11 cellular contexts compared by ENCODE assay signal in genomic region chr17:55607736-55608341, GRCh38.
A peak's percentile ranks its signal among the peaks of the same experiment; 100 is the strongest.
DNase-seq lines count a peak whose midpoint lies in the region; ATAC-seq and TF ChIP-seq lines count a peak whose summit lies in the region.
"Had no signal": no experiment of that assay in that cellular context is flagged by ENCODE, and none has a peak within 500 bp of the region (broad histone marks: within the 10 kb centered on the region; RNA-seq: fewer than 3 reads in every experiment).

No MANE protein-coding gene starts in this region.

- H3K36me3 ChIP-seq in WERI-Rb-1 (no peaks in the 10 kb centered on the region), tibial nerve (no peaks in the 10 kb centered on the region)

- no peak for TF ChIP-seq CTCF in WERI-Rb-1 (IDR thresholded peaks at IDR 0.05; ENCODE audit: low read depth, low read length)
- no peak for TF ChIP-seq CTCF in tibial nerve (IDR thresholded peaks at IDR 0.05)

- DNase-seq in DMS79 treated with DMSO at 0.1 percent for 48 hours (lab: John Stamatoyannopoulos, UW) (peak; percentile 7), DMS79 (lab: John Stamatoyannopoulos, UW) (no peak), WERI-Rb-1 (peak; percentile 26), kidney tubule cell (ENCODE audit: low spot score) (peak; percentile 18), tibial nerve (ENCODE audit: low spot score in 2 of 2) (peak; percentile 30 to 40)
- DNase-seq in activated CD4-positive, alpha-beta T cell treated with anti-CD3 and anti-CD28 coated beads, Interleukin-2, amount 10 ng/mL, durations not matched to agents 24 days and 14 days, result no peak
- DNase-seq: aorta, head of caudate nucleus, NCI-H1105 treated with DMSO at 0.1 percent for 48 hours had no signal

- H3K4me1 Mint-ChIP-seq in activated CD4-positive, alpha-beta T cell treated with anti-CD3 and anti-CD28 coated beads, Interleukin-2, amount 10 ng/mL, durations not matched to agents 24 days and 14 days, result peaks cover 3% of the 10 kb centered on the region

- intact Hi-C loops in activated CD4-positive, alpha-beta T cell treated with anti-CD3 and anti-CD28 coated beads, Interleukin-2, amount 10 ng/mL, durations not matched to agents 24 days and 14 days (cut with micrococcal nuclease), result no loop called here

- H3K27me3 ChIP-seq in WERI-Rb-1 (ENCODE audit: insufficient read depth, low read depth, severe bottlenecking) (no peaks in the 10 kb centered on the region), tibial nerve (no peaks in the 10 kb centered on the region)

- H3K27me3 Mint-ChIP-seq in activated CD4-positive, alpha-beta T cell treated with anti-CD3 and anti-CD28 coated beads, Interleukin-2, amount 10 ng/mL, durations not matched to agents 24 days and 14 days, result no peaks in the 10 kb centered on the region

- H3K4me1 ChIP-seq in tibial nerve, result peaks cover 0 to 27% (median 0%) of the 10 kb centered on the region in 4 donors

- TF ChIP-seq EP300 in tibial nerve (IDR thresholded peaks at IDR 0.05), result no peak

- no peak overlapping the region for H3K27ac ChIP-seq in WERI-Rb-1
- H3K27ac ChIP-seq in tibial nerve, result peak overlapping the region in 2 of 4 donors; percentile 26 to 58

- no peak for ATAC-seq in activated CD4-positive, CD25-positive, alpha-beta regulatory T cell treated with anti-CD3 and anti-CD28 coated beads, Interleukin-2, amount 50 U/mL, for 24 hours
- no peak for ATAC-seq in HG03039 (IDR thresholded peaks at IDR 0.05; ENCODE audit: unreplicated experiment)

- 36 to 40% methylated on average over 2 of the region's 2 CpGs for WGBS in tibial nerve, 2 donors

- no peak overlapping the region for H3K4me3 Mint-ChIP-seq in activated CD4-positive, alpha-beta T cell treated with anti-CD3 and anti-CD28 coated beads, Interleukin-2, amount 10 ng/mL, durations not matched to agents 24 days and 14 days

- H3K36me3 Mint-ChIP-seq in activated CD4-positive, alpha-beta T cell treated with anti-CD3 and anti-CD28 coated beads, Interleukin-2, amount 10 ng/mL, durations not matched to agents 24 days and 14 days (ENCODE audit: low read depth), result no peaks in the 10 kb centered on the region

- no peaks in the 10 kb centered on the region for H3K9me3 ChIP-seq in WERI-Rb-1 (ENCODE audit: severe bottlenecking)
- H3K9me3 ChIP-seq in tibial nerve, result no peaks in the 10 kb centered on the region

- no peaks in the 10 kb centered on the region for H3K9me3 Mint-ChIP-seq in activated CD4-positive, alpha-beta T cell treated with anti-CD3 and anti-CD28 coated beads, Interleukin-2, amount 10 ng/mL, durations not matched to agents 24 days and 14 days

- H3K4me3 ChIP-seq in WERI-Rb-1 (ENCODE audit: low read depth, low read length), result no peak overlapping the region
- H3K4me3 ChIP-seq in tibial nerve, result no peak overlapping the region

- H3K27ac Mint-ChIP-seq in activated CD4-positive, alpha-beta T cell treated with anti-CD3 and anti-CD28 coated beads, Interleukin-2, amount 10 ng/mL, durations not matched to agents 24 days and 14 days, result no peak overlapping the region

- no peak for TF ChIP-seq POLR2A in tibial nerve (IDR thresholded peaks at IDR 0.05)

Comparison
In these comparisons a context has a peak if more than half of its experiments do, and no peak if none do; other contexts are left out.
1. DNase-seq: peak in DMS79 treated with DMSO at 0.1 percent for 48 hours (single experiment), WERI-Rb-1 (single experiment), kidney tubule cell (single experiment) and tibial nerve (2 of 2); none in DMS79 (single experiment) and activated CD4-positive, alpha-beta T cell treated with anti-CD3 and anti-CD28 coated beads, Interleukin-2, amount 10 ng/mL, durations not matched to agents 24 days and 14 days (single experiment).